9 cellular contexts compared by ENCODE assay signal in genomic region chr18:57209697-57210096, GRCh38.
DNase-seq lines count a peak whose midpoint lies in the region; ATAC-seq and TF ChIP-seq lines count a peak whose summit lies in the region.
"Had no signal": no experiment of that assay in that cellular context is flagged by ENCODE, and none has a peak within 500 bp of the region (broad histone marks: within the 10 kb centered on the region; RNA-seq: fewer than 3 reads in every experiment).

No MANE protein-coding gene starts in this region.

- H2BK20ac ChIP-seq in IMR-90 (ENCODE audit: low read depth, low read length), result no peak overlapping the region

- no peak for TF ChIP-seq RAD21 in IMR-90 (IDR thresholded peaks at IDR 0.05; ENCODE audit: low read length)

- no peak overlapping the region for H3K4ac ChIP-seq in IMR-90 (ENCODE audit: low read depth, low read length)

- H2AK9ac ChIP-seq in IMR-90 (replicated peaks; ENCODE audit: low read depth, low read length, poor library complexity), result no peak overlapping the region

- H4K5ac ChIP-seq in IMR-90 (ENCODE audit: low read depth, low read length), result no peak overlapping the region

- no peaks in the 10 kb centered on the region for H3K9me3 ChIP-seq in IMR-90 (ENCODE audit: control insufficient read depth, insufficient read depth, low read length)
- no peaks in the 10 kb centered on the region for H3K9me3 ChIP-seq in WERI-Rb-1 (ENCODE audit: severe bottlenecking)

- no peaks in the 10 kb centered on the region for H3K79me1 ChIP-seq in IMR-90 (ENCODE audit: low read depth in 1 of 2, low read length in 2 of 2)

- H2BK5ac ChIP-seq in IMR-90 (ENCODE audit: low read depth, low read length, poor library complexity, severe bottlenecking), result no peak overlapping the region

- no peak overlapping the region for H3K4me3 ChIP-seq in IMR-90 (ENCODE audit: insufficient read depth, low read depth, low read length)
- H3K4me3 ChIP-seq in WERI-Rb-1 (ENCODE audit: low read depth, low read length), result no peak overlapping the region

- no peak overlapping the region for H2BK120ac ChIP-seq in IMR-90 (ENCODE audit: low read depth, low read length)

- no peaks in the 10 kb centered on the region for H3K4me1 Mint-ChIP-seq in activated T-helper 17 cell treated with anti-CD3 and anti-CD28 coated beads, Interleukin-2, amount 50 U/mL, for 72 hours
- H3K4me1 Mint-ChIP-seq in natural killer cell treated with Interleukin-12 subunit alpha and Interleukin-12 subunit beta and Interleukin-15 and Interleukin-18, amount 100 ng/mL, for 72 hours (ENCODE audit: low read depth in 2 of 2), result peaks cover 8 to 9% of the 10 kb centered on the region in 2 donors

- H3K27ac Mint-ChIP-seq in activated T-helper 17 cell treated with anti-CD3 and anti-CD28 coated beads, Interleukin-2, amount 50 U/mL, for 72 hours, result no peak overlapping the region
- H3K27ac Mint-ChIP-seq in natural killer cell treated with Interleukin-12 subunit alpha and Interleukin-12 subunit beta and Interleukin-15 and Interleukin-18, amount 100 ng/mL, for 72 hours, result no peak overlapping the region

- in situ Hi-C loops in IMR-90 (cut with MboI; ENCODE audit: low sequenced_read_pairs), result no loop called here

- no peak overlapping the region for H2BK15ac ChIP-seq in IMR-90 (ENCODE audit: low read depth, low read length)

- POLR2A ChIA-PET in IMR-90 (lab: Charles Lee; ENCODE audit: unreplicated experiment), result no interaction called here

- WGBS in IMR-90 (ENCODE audit: extremely low coverage in 2 of 2, insufficient read length in 1 of 2), 2 experiments, result 50% methylated on average over 1 of the region's 10 CpGs; no CpG with 5 or more reads in 1 of the 2 experiments

- peak overlapping the region; percentile 36 for H3K4me3 Mint-ChIP-seq in activated T-helper 17 cell treated with anti-CD3 and anti-CD28 coated beads, Interleukin-2, amount 50 U/mL, for 72 hours
- H3K4me3 Mint-ChIP-seq in natural killer cell treated with Interleukin-12 subunit alpha and Interleukin-12 subunit beta and Interleukin-15 and Interleukin-18, amount 100 ng/mL, for 72 hours, result peak overlapping the region; percentile 25

- peaks cover 6% of the 10 kb centered on the region for H3K9me3 Mint-ChIP-seq in activated T-helper 17 cell treated with anti-CD3 and anti-CD28 coated beads, Interleukin-2, amount 50 U/mL, for 72 hours
- H3K9me3 Mint-ChIP-seq in natural killer cell treated with Interleukin-12 subunit alpha and Interleukin-12 subunit beta and Interleukin-15 and Interleukin-18, amount 100 ng/mL, for 72 hours, result no peaks in the 10 kb centered on the region

- no peaks in the 10 kb centered on the region for H3K4me1 ChIP-seq in IMR-90 (ENCODE audit: control insufficient read depth, insufficient read depth, low read length)

- intact Hi-C loops in IMR-90 (cut with micrococcal nuclease), result loop anchor here (10.0 kb wide), 2 partner anchors 345 to 465 kb away; no protein-coding TSS in a partner anchor
- intact Hi-C loops in posterior vena cava (cut with DNase I), result no loop called here

- no peak overlapping the region for H2AK5ac ChIP-seq in IMR-90 (ENCODE audit: low read depth, low read length)

- dilution Hi-C loops in IMR-90 (cut with HindIII; ENCODE audit: low sequenced_read_pairs, unreplicated experiment), result no loop called here

- H3K9ac ChIP-seq in IMR-90 (ENCODE audit: low read depth, low read length), result no peak overlapping the region

- no peaks in the 10 kb centered on the region for H3K36me3 Mint-ChIP-seq in activated T-helper 17 cell treated with anti-CD3 and anti-CD28 coated beads, Interleukin-2, amount 50 U/mL, for 72 hours (ENCODE audit: low read depth)
- H3K36me3 Mint-ChIP-seq in natural killer cell treated with Interleukin-12 subunit alpha and Interleukin-12 subunit beta and Interleukin-15 and Interleukin-18, amount 100 ng/mL, for 72 hours, result no peaks in the 10 kb centered on the region

- ATAC-seq in GM18502 (IDR thresholded peaks at IDR 0.05; ENCODE audit: poor library complexity, unreplicated experiment) (peak; percentile 56), IMR-90 (ENCODE audit: low read depth) (no peak), HG03135 (IDR thresholded peaks at IDR 0.05; ENCODE audit: unreplicated experiment) (no peak)
- no peak for ATAC-seq in activated T-helper 17 cell treated with anti-CD3 and anti-CD28 coated beads, Interleukin-2, amount 50 U/mL, for 72 hours (replicated peaks)
- ATAC-seq in natural killer cell treated with Interleukin-12 subunit alpha and Interleukin-12 subunit beta and Interleukin-15 and Interleukin-18, amount 100 ng/mL, for 72 hours, result no peak

- peak overlapping the region; percentile 2; the same call in 1 of the 2 replicates for H3K4me2 ChIP-seq in IMR-90 (ENCODE audit: low read depth, low read length)

- DNase-seq in IMR-90 (no peak), posterior vena cava (ENCODE audit: low spot score) (no peak), WERI-Rb-1 (no peak), HPDE6-E6E7 (ENCODE audit: extremely low spot score) (no peak)
- DNase-seq in natural killer cell treated with Interleukin-12 subunit alpha and Interleukin-12 subunit beta and Interleukin-15 and Interleukin-18, amount 100 ng/mL, for 72 hours (ENCODE audit: low spot score), result no peak
- DNase-seq: activated T-cell treated with anti-CD3 and anti-CD28 coated beads for 4 hours had no signal

- H4K91ac ChIP-seq in IMR-90 (ENCODE audit: insufficient read depth, low read depth, low read length), result no peak overlapping the region

- H2AFZ ChIP-seq in IMR-90 (replicated peaks; ENCODE audit: low read length, poor library complexity), result peak overlapping the region; percentile 82

- H3K36me3 ChIP-seq in IMR-90 (ENCODE audit: control insufficient read depth, insufficient read depth, low read length) (no peaks in the 10 kb centered on the region), WERI-Rb-1 (no peaks in the 10 kb centered on the region)

- H3K9me1 ChIP-seq in IMR-90 (ENCODE audit: insufficient read depth, low read length), result no peaks in the 10 kb centered on the region

- no peak overlapping the region for H3K56ac ChIP-seq in IMR-90 (ENCODE audit: extremely low read depth, insufficient read depth, low read length)

- H3K27me3 ChIP-seq in IMR-90 (ENCODE audit: control insufficient read depth, insufficient read depth, low read length) (peaks cover 5% of the 10 kb centered on the region), WERI-Rb-1 (ENCODE audit: insufficient read depth, low read depth, severe bottlenecking) (no peaks in the 10 kb centered on the region)

- peaks cover 13% of the 10 kb centered on the region for H3K27me3 Mint-ChIP-seq in activated T-helper 17 cell treated with anti-CD3 and anti-CD28 coated beads, Interleukin-2, amount 50 U/mL, for 72 hours
- peaks cover 24 to 28% of the 10 kb centered on the region in 2 donors for H3K27me3 Mint-ChIP-seq in natural killer cell treated with Interleukin-12 subunit alpha and Interleukin-12 subunit beta and Interleukin-15 and Interleukin-18, amount 100 ng/mL, for 72 hours

- H3K27ac ChIP-seq in IMR-90 (ENCODE audit: insufficient read depth, low read length), result no peak overlapping the region
- H3K27ac ChIP-seq in WERI-Rb-1, result no peak overlapping the region

- H3K23ac ChIP-seq in IMR-90 (ENCODE audit: low read depth, low read length), result no peak overlapping the region

- no peak overlapping the region for H3K14ac ChIP-seq in IMR-90 (replicated peaks; ENCODE audit: low read depth, low read length)

- TF ChIP-seq POLR2A in IMR-90 (IDR thresholded peaks at IDR 0.05; ENCODE audit: low read depth, low read length), result no peak

- no TSS peak for BruUV-seq in IMR-90 (replicated peaks; lab: Mats Ljungman, UMichigan)

- H3K18ac ChIP-seq in IMR-90 (ENCODE audit: low read depth, low read length), result no peak overlapping the region

- CTCF ChIA-PET in IMR-90 (lab: Yijun Ruan, JAX), result no interaction called here

- H4K8ac ChIP-seq in IMR-90 (ENCODE audit: low read depth in 2 of 2, low read length in 2 of 2), result no peak overlapping the region

- TF ChIP-seq CTCF in IMR-90 (conservative IDR thresholded peaks at IDR 0.05; ENCODE audit: low read depth, low read length) (no peak), WERI-Rb-1 (IDR thresholded peaks at IDR 0.05; ENCODE audit: low read depth, low read length) (no peak)

- H4K20me1 ChIP-seq in IMR-90 (ENCODE audit: insufficient read depth, low read length), result no peaks in the 10 kb centered on the region

TF ChIP-seq in IMR-90, 13 proteins besides CTCF, POLR2A, EP300 and RAD21:
- TF ChIP-seq MAFK (IDR thresholded peaks at IDR 0.05; ENCODE audit: low read depth, low read length), result no peak
